Comparison of ENCODE assay signal across 8 cellular contexts in the genomic region with DNA sequence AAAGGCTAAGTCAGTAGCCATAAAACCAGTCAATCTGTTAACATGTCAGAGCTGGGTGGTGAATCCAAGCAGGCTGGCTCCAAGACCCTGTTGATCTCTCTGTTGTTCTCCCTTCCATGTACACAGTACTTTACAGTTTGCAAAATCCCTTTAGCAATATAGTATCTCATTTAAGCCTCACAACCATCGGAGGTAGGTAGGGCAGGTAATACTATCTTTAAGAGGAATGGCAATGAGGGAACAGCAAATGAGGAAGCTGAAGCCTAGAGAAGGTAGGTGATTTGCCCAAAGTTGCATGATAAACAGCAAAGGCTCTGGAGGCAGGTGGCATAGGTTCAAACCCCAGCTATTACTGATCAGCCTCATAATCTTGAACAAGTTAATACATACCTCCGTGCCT.
"Had no signal": no experiment of that assay in that cellular context is flagged by ENCODE, and none has a peak within 500 bp of the region (broad histone marks: within the 10 kb centered on the region; RNA-seq: fewer than 3 reads in every experiment).

No MANE protein-coding gene starts in this region.

- H3K4me3 Mint-ChIP-seq: IgD-negative memory B cell had no signal

- FAIRE-seq: HepG2 had no signal

- H3K27ac Mint-ChIP-seq: IgD-negative memory B cell had no signal

- H3K4me1 ChIP-seq: HAP-1 had no signal

- H3K36me3 ChIP-seq: HAP-1 had no signal

- H3K9me3 ChIP-seq: HAP-1 had no signal

- ATAC-seq: HCT116, HepG2 had no signal

- H3K4me3 ChIP-seq: GM23248, HAP-1 had no signal

- H3K27ac ChIP-seq: GM23248 had no signal

- H3K9ac ChIP-seq: GM23248 had no signal

- H3K9me3 Mint-ChIP-seq: IgD-negative memory B cell had no signal

- H2AFZ ChIP-seq: GM23248 had no signal

- DNase-seq: GM23248, GOT3, H7, KG1 had no signal
